8 cellular contexts compared by ENCODE assay signal in the genomic region with DNA sequence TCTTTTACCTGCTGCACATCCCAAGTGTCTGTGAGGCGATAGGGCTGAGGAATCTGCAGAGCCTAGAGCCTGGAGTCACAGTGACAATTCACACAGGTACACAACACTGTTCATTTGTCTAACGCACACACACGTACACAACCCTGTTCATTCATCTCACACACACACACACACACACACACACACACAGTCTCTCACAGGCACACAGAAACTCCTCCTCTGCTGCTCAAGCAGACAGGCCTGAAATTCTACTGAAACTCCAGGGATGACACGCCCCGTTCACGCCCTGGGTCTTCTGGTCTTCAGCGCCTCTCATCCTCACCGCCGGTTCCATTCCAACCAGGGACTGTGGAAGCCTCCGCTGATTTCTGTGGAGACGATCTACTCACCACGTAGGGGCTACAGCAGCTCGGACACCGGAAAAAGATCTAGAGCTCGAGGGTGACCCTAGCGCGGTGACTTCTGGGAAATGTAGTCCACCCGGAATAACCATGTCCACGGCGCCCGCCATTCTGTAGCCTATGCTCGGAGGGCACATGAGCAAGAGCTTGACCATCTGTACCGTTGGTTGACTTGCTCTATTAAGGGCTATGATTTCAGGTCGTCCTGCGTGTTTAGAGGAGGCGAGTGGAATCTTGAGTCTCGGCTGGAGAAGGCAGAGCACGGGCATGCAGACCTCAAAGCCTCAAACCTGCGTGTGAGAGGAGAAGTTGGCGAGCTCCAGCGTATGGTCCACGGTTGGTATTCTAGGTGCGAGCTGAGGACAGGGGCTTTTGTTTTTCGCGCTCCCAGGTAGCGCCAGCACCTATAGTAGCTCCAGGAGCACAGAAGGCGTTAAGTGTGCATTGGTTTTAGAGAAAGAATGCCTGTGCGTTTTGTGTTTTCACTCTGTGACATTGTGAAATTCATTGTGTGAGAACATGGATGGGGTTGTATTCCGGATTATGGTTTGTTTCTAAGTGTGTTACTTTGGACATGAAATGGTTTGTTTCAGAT. TPM values are rescaled to one million over a fixed set of nuclear protein-coding genes. Genes with fewer than 3 reads are reported as not detected.
A peak's percentile ranks its signal among the peaks of the same experiment; 100 is the strongest.
DNase-seq lines count a peak whose midpoint lies in the region; ATAC-seq and TF ChIP-seq lines count a peak whose summit lies in the region.

No MANE protein-coding gene starts in this region.

- H3K9me2 ChIP-seq in OCI-LY1 (ENCODE audit: low read depth, low read length) = no peaks in the 10 kb centered on the region

- H3K4me1 Mint-ChIP-seq in activated T-helper 1 cell treated with anti-CD3 and anti-CD28 coated beads, Interleukin-12 subunit alpha, Interleukin-12 subunit beta, Interleukin-2, Interleukin-4 antibody, amounts not matched to agents 30 ng/mL and 10 ng/mL and 1 ng/mL, durations not matched to agents 14 hours and 24 hours and 36 hours (ENCODE audit: low read depth) = peaks cover 15% of the 10 kb centered on the region

- peaks cover 12% of the 10 kb centered on the region; the same call in 1 of the 2 replicates for H3K9me3 ChIP-seq in OCI-LY1 (ENCODE audit: low read length)

- no peak overlapping the region for H3K27ac ChIP-seq in OCI-LY1 (ENCODE audit: low read depth, low read length, poor library complexity, severe bottlenecking)

- intact Hi-C loops in activated T-helper 1 cell treated with anti-CD3 and anti-CD28 coated beads, Interleukin-12 subunit alpha, Interleukin-12 subunit beta, Interleukin-2, Interleukin-4 antibody, amounts not matched to agents 30 ng/mL and 10 ng/mL and 1 ng/mL, durations not matched to agents 14 hours and 24 hours and 36 hours (cut with micrococcal nuclease) = loop anchor here (1.0 to 5.0 kb wide), 4 partner anchors 34 to 101 kb away; a partner anchor contains a TSS

- no peaks in the 10 kb centered on the region for H3K27me3 Mint-ChIP-seq in activated T-helper 1 cell treated with anti-CD3 and anti-CD28 coated beads, Interleukin-12 subunit alpha, Interleukin-12 subunit beta, Interleukin-2, Interleukin-4 antibody, amounts not matched to agents 30 ng/mL and 10 ng/mL and 1 ng/mL, durations not matched to agents 14 hours and 24 hours and 36 hours (ENCODE audit: insufficient read depth)

- H3K79me2 ChIP-seq in OCI-LY1 (ENCODE audit: insufficient read depth, low read length) = no peaks in the 10 kb centered on the region

- H3K9ac ChIP-seq in OCI-LY1 (ENCODE audit: low read length) = peak overlapping the region; percentile 44; the same call in 1 of the 2 replicates

- TF ChIP-seq CTCF in OCI-LY1 (IDR thresholded peaks at IDR 0.05; ENCODE audit: low read length) (no peak), fibroblast of mammary gland (conservative IDR thresholded peaks at IDR 0.05; ENCODE audit: control insufficient read depth, insufficient read depth, low read depth, low read length) (no peak)

- H3F3A ChIP-seq in OCI-LY1 (ENCODE audit: insufficient read depth, low read length) = no peaks in the 10 kb centered on the region

- H3K4me3 ChIP-seq in OCI-LY1 (ENCODE audit: low read depth, low read length, poor library complexity, severe bottlenecking) (peak overlapping the region; percentile 66), fibroblast of mammary gland (ENCODE audit: control insufficient read depth, low read depth, low read length) (peak overlapping the region; percentile 80)

- peak overlapping the region; percentile 99 for H2AFZ ChIP-seq in OCI-LY1 (ENCODE audit: low read length)

- H3K36me3 Mint-ChIP-seq in activated T-helper 1 cell treated with anti-CD3 and anti-CD28 coated beads, Interleukin-12 subunit alpha, Interleukin-12 subunit beta, Interleukin-2, Interleukin-4 antibody, amounts not matched to agents 30 ng/mL and 10 ng/mL and 1 ng/mL, durations not matched to agents 14 hours and 24 hours and 36 hours (ENCODE audit: low read depth) = peaks cover 17% of the 10 kb centered on the region

- H3K27ac Mint-ChIP-seq in activated T-helper 1 cell treated with anti-CD3 and anti-CD28 coated beads, Interleukin-12 subunit alpha, Interleukin-12 subunit beta, Interleukin-2, Interleukin-4 antibody, amounts not matched to agents 30 ng/mL and 10 ng/mL and 1 ng/mL, durations not matched to agents 14 hours and 24 hours and 36 hours = peak overlapping the region; percentile 20

- H3K4me3 Mint-ChIP-seq in activated T-helper 1 cell treated with anti-CD3 and anti-CD28 coated beads, Interleukin-12 subunit alpha, Interleukin-12 subunit beta, Interleukin-2, Interleukin-4 antibody, amounts not matched to agents 30 ng/mL and 10 ng/mL and 1 ng/mL, durations not matched to agents 14 hours and 24 hours and 36 hours = peak overlapping the region; percentile 81

- no peaks in the 10 kb centered on the region for H3K27me3 ChIP-seq in OCI-LY1 (ENCODE audit: insufficient read depth, low read length)

- peaks cover 13% of the 10 kb centered on the region for H3K4me1 ChIP-seq in OCI-LY1 (ENCODE audit: insufficient read depth, low read length, severe bottlenecking)

- H3K4me2 ChIP-seq in OCI-LY1 (ENCODE audit: low read length) = peak overlapping the region; percentile 74

- ATAC-seq in HG02623 (IDR thresholded peaks at IDR 0.05; ENCODE audit: unreplicated experiment) (peak; percentile 82), HG03460 (IDR thresholded peaks at IDR 0.05; ENCODE audit: unreplicated experiment) (no peak)

- peaks cover 3% of the 10 kb centered on the region; the same call in 1 of the 2 replicates for H3K36me3 ChIP-seq in OCI-LY1 (ENCODE audit: insufficient read depth, low read length)

- DNase-seq in EH (ENCODE audit: low read depth) = peak; percentile 91
- peak; percentile 54 for DNase-seq in activated T-helper 1 cell treated with anti-CD3 and anti-CD28 coated beads, Interleukin-12 subunit alpha, Interleukin-12 subunit beta, Interleukin-2, Interleukin-4 antibody, amounts not matched to agents 30 ng/mL and 10 ng/mL and 1 ng/mL, durations not matched to agents 14 hours and 24 hours and 36 hours (ENCODE audit: low spot score)
- peak; percentile 89 for DNase-seq in fibroblast of mammary gland (ENCODE audit: low read depth)
- DNase-seq in myocyte (ENCODE audit: low read depth) = peak; percentile 88
- DNase-seq in stimulated activated CD8-positive, alpha-beta memory T cell treated with anti-CD3 and anti-CD28 coated beads, Interleukin-4, amount 100 ng/mL, for 4 hours (ENCODE audit: low read depth in 2 of 2, low spot score in 1 of 2) = peak; percentile 23 to 24

- peaks cover 82% of the 10 kb centered on the region for H3K9me3 Mint-ChIP-seq in activated T-helper 1 cell treated with anti-CD3 and anti-CD28 coated beads, Interleukin-12 subunit alpha, Interleukin-12 subunit beta, Interleukin-2, Interleukin-4 antibody, amounts not matched to agents 30 ng/mL and 10 ng/mL and 1 ng/mL, durations not matched to agents 14 hours and 24 hours and 36 hours

- H4K20me1 ChIP-seq in OCI-LY1 (ENCODE audit: insufficient read depth, low read length) = no peaks in the 10 kb centered on the region

RNA-seq across cellular contexts. Expression of a gene that starts 17.9 kb away (rescaled TPM):
- 0.59 and 0.60 TPM in 2 replicates for total RNA-seq in activated T-helper 1 cell treated with anti-CD3 and anti-CD28 coated beads, Interleukin-12 subunit alpha, Interleukin-12 subunit beta, Interleukin-2, Interleukin-4 antibody, amounts not matched to agents 30 ng/mL and 10 ng/mL and 1 ng/mL, durations not matched to agents 14 hours and 24 hours and 36 hours
- total RNA-seq in myocyte = 0.47 and 2.0 TPM in 2 replicates
- 2.9 TPM for polyA plus RNA-seq in myocyte (2012)

RNA-seq across cellular contexts. Expression of a gene that starts 33.4 kb away (rescaled TPM):
- 11.5 and 13.1 TPM in 2 replicates for total RNA-seq in activated T-helper 1 cell treated with anti-CD3 and anti-CD28 coated beads, Interleukin-12 subunit alpha, Interleukin-12 subunit beta, Interleukin-2, Interleukin-4 antibody, amounts not matched to agents 30 ng/mL and 10 ng/mL and 1 ng/mL, durations not matched to agents 14 hours and 24 hours and 36 hours
- total RNA-seq in myocyte = 13.0 and 13.2 TPM in 2 replicates
- polyA plus RNA-seq in myocyte (2012) = 9.6 TPM

RNA-seq across cellular contexts. Expression of a gene that starts 49.3 kb away (rescaled TPM):
- total RNA-seq in activated T-helper 1 cell treated with anti-CD3 and anti-CD28 coated beads, Interleukin-12 subunit alpha, Interleukin-12 subunit beta, Interleukin-2, Interleukin-4 antibody, amounts not matched to agents 30 ng/mL and 10 ng/mL and 1 ng/mL, durations not matched to agents 14 hours and 24 hours and 36 hours = 0.56 and 0.75 TPM in 2 replicates
- 3.8 and 5.5 TPM in 2 replicates for total RNA-seq in myocyte
- 2.0 TPM for polyA plus RNA-seq in myocyte (2012)

Comparison
In these comparisons a context has a peak if more than half of its experiments do, and no peak if none do; other contexts are left out.
1. DNase-seq: peak in every context shown above with its lines; median percentile 91 in EH; 89 in fibroblast of mammary gland; 88 in myocyte; 54 in activated T-helper 1 cell treated with anti-CD3 and anti-CD28 coated beads, Interleukin-12 subunit alpha, Interleukin-12 subunit beta, Interleukin-2, Interleukin-4 antibody, amounts not matched to agents 30 ng/mL and 10 ng/mL and 1 ng/mL, durations not matched to agents 14 hours and 24 hours and 36 hours; 24 in stimulated activated CD8-positive, alpha-beta memory T cell treated with anti-CD3 and anti-CD28 coated beads, Interleukin-4, amount 100 ng/mL, for 4 hours.